Comparison of ENCODE assay signal across 17 cellular contexts in genomic region chr16:11038305-11038704, GRCh38.
"Had no signal": no experiment of that assay in that cellular context is flagged by ENCODE, and none has a peak within 500 bp of the region (broad histone marks: within the 10 kb centered on the region; RNA-seq: fewer than 3 reads in every experiment).

No MANE protein-coding gene starts in this region.

- H3K27ac ChIP-seq: colonic mucosa, esophagus squamous epithelium, heart left ventricle, pancreas, psoas muscle, tibial artery, uterus had no signal

- DNase-seq: activated CD4-positive, alpha-beta T cell treated with anti-CD3 and anti-CD28 coated beads, Interleukin-2, amount 10 ng/mL, durations not matched to agents 24 days and 14 days; activated naive CD4-positive, alpha-beta T cell treated with anti-CD3 and anti-CD28 coated beads for 36 hours; activated naive CD8-positive, alpha-beta T cell treated with anti-CD3 and anti-CD28 coated beads, Interleukin-2, amount 10 ng/mL, durations not matched to agents 7 days and 5 days; amniotic stem cell; colonic mucosa; esophagus squamous epithelium; heart left ventricle; nephron progenitor cell; pancreas; psoas muscle; right cardiac atrium; stimulated activated CD4-positive, alpha-beta T cell treated with anti-CD3 and anti-CD28 coated beads, Interleukin-4, amount 100 ng/mL, for 24 hours; substantia nigra; tibial artery; uterus had no signal

- H3K36me3 ChIP-seq: uterus had no signal

- ATAC-seq: heart left ventricle, pancreas, psoas muscle, right cardiac atrium had no signal

- H3K27me3 ChIP-seq: colonic mucosa, esophagus squamous epithelium, heart left ventricle, pancreas, tibial artery, uterus had no signal

- H3K9me3 ChIP-seq: colonic mucosa, esophagus squamous epithelium, heart left ventricle, pancreas, psoas muscle, tibial artery, uterus had no signal

- H3K4me1 ChIP-seq: colonic mucosa, pancreas, psoas muscle, tibial artery, uterus had no signal

- FAIRE-seq: bronchial epithelial cell, islet of Langerhans, pancreas had no signal

- H3K4me3 ChIP-seq: colonic mucosa, esophagus squamous epithelium, heart left ventricle, pancreas, psoas muscle, tibial artery, uterus had no signal
